ENCODE assay signal across 8 cellular contexts in the genomic region with DNA sequence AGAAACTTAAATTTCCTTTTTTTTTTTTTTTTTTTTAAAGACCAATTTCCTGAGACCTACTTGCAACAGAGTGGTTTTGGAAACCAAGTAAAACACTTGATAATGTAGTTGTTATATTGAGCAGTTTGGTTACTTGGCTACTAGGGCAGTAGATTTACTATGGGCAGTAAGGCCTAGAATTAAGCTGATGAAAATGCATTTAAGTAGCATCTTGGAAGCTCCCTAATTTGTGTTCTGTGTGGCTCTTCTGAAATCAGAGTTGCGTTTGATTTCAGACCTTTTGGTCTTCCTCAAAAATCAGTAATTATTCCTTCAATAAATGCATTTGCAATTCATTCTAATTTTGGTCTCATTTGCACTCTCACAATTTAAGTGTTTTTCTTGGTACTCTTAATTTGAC. TPM values are rescaled to one million over a fixed set of nuclear protein-coding genes. Genes with fewer than 3 reads are reported as not detected.
DNase-seq lines count a peak whose midpoint lies in the region; ATAC-seq and TF ChIP-seq lines count a peak whose summit lies in the region.

No MANE protein-coding gene starts in this region.

- peak overlapping the region in 10 of 11 experiments; percentile 59 to 88 (median 86); a peak in 18 of 22 replicates for H3K27ac ChIP-seq in BLaER1 treated with 17β-estradiol and CSF1 and Interleukin-3, amounts not matched to agents 10 nM and 100 nM
- peak overlapping the region; percentile 76 for H3K27ac ChIP-seq in colonic mucosa

- TF ChIP-seq CTCF in colonic mucosa (IDR thresholded peaks at IDR 0.05): no peak

- peak overlapping the region; percentile 69 to 93 (median 86) for H3K4me2 ChIP-seq in BLaER1 treated with 17β-estradiol and CSF1 and Interleukin-3, amounts not matched to agents 10 nM and 100 nM

- DNase-seq in MG63 (no peak), colonic mucosa (no peak), amygdala (lab: John Stamatoyannopoulos, UW) (no peak), retina (no peak)
- DNase-seq in natural killer cell treated with Interleukin-12 subunit alpha and Interleukin-12 subunit beta and Interleukin-15 and Interleukin-18, amount 100 ng/mL, for 72 hours (ENCODE audit: low spot score): no peak

- peak overlapping the region; percentile 61 to 63 for H3K27ac Mint-ChIP-seq in natural killer cell treated with Interleukin-12 subunit alpha and Interleukin-12 subunit beta and Interleukin-15 and Interleukin-18, amount 100 ng/mL, for 72 hours

- peak overlapping the region; percentile 84 to 96 (median 92) for H3K4me3 ChIP-seq in BLaER1 treated with 17β-estradiol and CSF1 and Interleukin-3, amounts not matched to agents 10 nM and 100 nM
- H3K4me3 ChIP-seq in MG63 (peak overlapping the region; percentile 85), colonic mucosa (peak overlapping the region; percentile 75)

- H3K4me1 Mint-ChIP-seq in natural killer cell treated with Interleukin-12 subunit alpha and Interleukin-12 subunit beta and Interleukin-15 and Interleukin-18, amount 100 ng/mL, for 72 hours (ENCODE audit: low read depth in 2 of 2): peaks cover 20 to 24% of the 10 kb centered on the region in 2 donors

- H3K4me1 ChIP-seq in BLaER1 treated with 17β-estradiol and CSF1 and Interleukin-3, amounts not matched to agents 10 nM and 100 nM: peaks cover 11 to 22% (median 19%) of the 10 kb centered on the region in 10 experiments
- no peaks in the 10 kb centered on the region for H3K4me1 ChIP-seq in colonic mucosa

- peaks cover 4% of the 10 kb centered on the region for H3K9me3 Mint-ChIP-seq in natural killer cell treated with Interleukin-12 subunit alpha and Interleukin-12 subunit beta and Interleukin-15 and Interleukin-18, amount 100 ng/mL, for 72 hours

- H3K4me3 Mint-ChIP-seq in natural killer cell treated with Interleukin-12 subunit alpha and Interleukin-12 subunit beta and Interleukin-15 and Interleukin-18, amount 100 ng/mL, for 72 hours: peak overlapping the region; percentile 79

- H3K27me3 ChIP-seq in BLaER1 treated with 17β-estradiol and CSF1 and Interleukin-3, amounts not matched to agents 10 nM and 100 nM: no peaks in the 10 kb centered on the region
- H3K27me3 ChIP-seq in MG63 (no peaks in the 10 kb centered on the region), colonic mucosa (no peaks in the 10 kb centered on the region)

- H3K9ac ChIP-seq in BLaER1 treated with 17β-estradiol and CSF1 and Interleukin-3, amounts not matched to agents 10 nM and 100 nM: peak overlapping the region; percentile 78 to 93 (median 88)
- peak overlapping the region in 1 of 2 donors; percentile 77 for H3K9ac ChIP-seq in colonic mucosa (ENCODE audit: low read depth in 2 of 2, low read length in 2 of 2)

- H3K36me3 Mint-ChIP-seq in natural killer cell treated with Interleukin-12 subunit alpha and Interleukin-12 subunit beta and Interleukin-15 and Interleukin-18, amount 100 ng/mL, for 72 hours: peaks cover 15% of the 10 kb centered on the region

- H3K27me3 Mint-ChIP-seq in natural killer cell treated with Interleukin-12 subunit alpha and Interleukin-12 subunit beta and Interleukin-15 and Interleukin-18, amount 100 ng/mL, for 72 hours: no peaks in the 10 kb centered on the region

- intact Hi-C loops in colonic mucosa (cut with DNase I): no loop called here

- H4K20me1 ChIP-seq in BLaER1 treated with 17β-estradiol and CSF1 and Interleukin-3, amounts not matched to agents 10 nM and 100 nM: no peaks in the 10 kb centered on the region

- no peak for ATAC-seq in natural killer cell treated with Interleukin-12 subunit alpha and Interleukin-12 subunit beta and Interleukin-15 and Interleukin-18, amount 100 ng/mL, for 72 hours
- ATAC-seq in GM19351 (IDR thresholded peaks at IDR 0.05; ENCODE audit: unreplicated experiment) (no peak), HG02588 (IDR thresholded peaks at IDR 0.05; ENCODE audit: unreplicated experiment) (no peak)

- peaks cover 0 to 12% (median 9%) of the 10 kb centered on the region in 11 experiments; a peak in 12 of 22 replicates for H3K9me3 ChIP-seq in BLaER1 treated with 17β-estradiol and CSF1 and Interleukin-3, amounts not matched to agents 10 nM and 100 nM (replicated peaks in 1 of 11)
- H3K9me3 ChIP-seq in MG63 (no peaks in the 10 kb centered on the region), colonic mucosa (no peaks in the 10 kb centered on the region)

- peaks cover 21 to 32% (median 25%) of the 10 kb centered on the region in 11 experiments for H3K36me3 ChIP-seq in BLaER1 treated with 17β-estradiol and CSF1 and Interleukin-3, amounts not matched to agents 10 nM and 100 nM
- H3K36me3 ChIP-seq in MG63: peaks cover 29% of the 10 kb centered on the region
- H3K36me3 ChIP-seq in colonic mucosa: no peaks in the 10 kb centered on the region

RNA-seq across cellular contexts. Expression of a gene that starts 0.8 kb away (rescaled TPM):
- total RNA-seq in MG63 (2014; rRNA removed; shearing (Covaris generic); ENCODE audit: low replicate concordance): 8.1 and 11.8 TPM in 2 replicates
- 1 to 10 TPM; 3.2 to 5.9 TPM for total RNA-seq in colonic mucosa
- total RNA-seq in natural killer cell treated with Interleukin-12 subunit alpha and Interleukin-12 subunit beta and Interleukin-15 and Interleukin-18, amount 100 ng/mL, for 72 hours: 1 to 10 TPM; 7.1 to 7.8 TPM

RNA-seq across cellular contexts. Expression of a gene that starts 6.5 kb away (rescaled TPM):
- 15.3 and 16.6 TPM in 2 replicates for total RNA-seq in MG63 (2014; rRNA removed; shearing (Covaris generic); ENCODE audit: low replicate concordance)
- total RNA-seq in colonic mucosa: 1 to 10 TPM; 7.2 to 9.3 TPM
- total RNA-seq in natural killer cell treated with Interleukin-12 subunit alpha and Interleukin-12 subunit beta and Interleukin-15 and Interleukin-18, amount 100 ng/mL, for 72 hours: 10 to 100 TPM; 18.7 to 20.5 TPM
